Comparison of ENCODE assay signal across 14 cellular contexts in the genomic region with DNA sequence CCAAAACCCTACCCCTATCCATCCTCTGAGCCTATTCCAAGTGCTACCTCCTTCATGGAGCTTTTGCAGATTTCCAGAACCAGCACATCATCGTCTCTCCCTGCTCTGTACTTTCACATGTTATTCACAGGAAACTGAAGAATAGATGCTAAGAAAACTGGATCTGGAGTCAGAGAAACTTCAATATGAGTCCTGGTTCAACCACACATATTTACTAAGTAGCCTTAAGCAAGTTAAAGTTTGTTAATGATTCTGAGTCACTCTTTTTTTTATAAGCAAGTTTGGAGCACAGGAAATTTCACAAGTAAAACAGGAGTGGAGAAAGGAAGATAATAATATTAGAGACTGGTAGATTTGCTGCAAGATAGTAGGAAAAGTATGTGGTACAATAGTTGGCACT.
A peak's percentile ranks its signal among the peaks of the same experiment; 100 is the strongest.
DNase-seq lines count a peak whose midpoint lies in the region; ATAC-seq and TF ChIP-seq lines count a peak whose summit lies in the region.
"Had no signal": no experiment of that assay in that cellular context is flagged by ENCODE, and none has a peak within 500 bp of the region (broad histone marks: within the 10 kb centered on the region; RNA-seq: fewer than 3 reads in every experiment).

No MANE protein-coding gene starts in this region.

- no peak overlapping the region for H2AFZ ChIP-seq in GM23338

- peak overlapping the region; percentile 27; the same call in 1 of the 2 replicates for H3K4me2 ChIP-seq in GM23338

- peaks cover 10% of the 10 kb centered on the region; the same call in 1 of the 2 replicates for H3K79me2 ChIP-seq in GM23338 (replicated peaks; ENCODE audit: insufficient read depth)

- peaks cover 6% of the 10 kb centered on the region; the same call in 1 of the 2 replicates for H3F3A ChIP-seq in GM23338 (replicated peaks; ENCODE audit: low read depth)

- TF ChIP-seq EP300 in suprapubic skin (IDR thresholded peaks at IDR 0.05): no peak

- no peaks in the 10 kb centered on the region for H3K9me3 Mint-ChIP-seq in GM23338
- H3K9me3 Mint-ChIP-seq: nephron progenitor cell had no signal

- no peak for ATAC-seq in GM23338
- no peak for ATAC-seq in GM19395 (IDR thresholded peaks at IDR 0.05; ENCODE audit: unreplicated experiment)

- no peaks in the 10 kb centered on the region for H3K27me3 Mint-ChIP-seq in GM23338 (ENCODE audit: insufficient read depth, low read depth, poor library complexity)

- peaks cover 27% of the 10 kb centered on the region; the same call in 2 of the 3 replicates for H3K36me3 Mint-ChIP-seq in GM23338 (ENCODE audit: low read depth)

- H3K4me3 ChIP-seq in GM23338: no peak overlapping the region
- peak overlapping the region; percentile 9 for H3K4me3 ChIP-seq in suprapubic skin
- H3K4me3 ChIP-seq: SJCRH30, tibial artery had no signal

- no peaks in the 10 kb centered on the region for H3K36me3 ChIP-seq in GM23338 (ENCODE audit: insufficient read depth)
- peaks cover 3% of the 10 kb centered on the region for H3K36me3 ChIP-seq in suprapubic skin
- H3K36me3 ChIP-seq: SJCRH30, tibial artery had no signal

- peaks cover 66% of the 10 kb centered on the region for H3K4me1 Mint-ChIP-seq in GM23338
- H3K4me1 Mint-ChIP-seq: nephron progenitor cell had no signal

- no peak for TF ChIP-seq CTCF in GM23338 (conservative IDR thresholded peaks at IDR 0.05; ENCODE audit: low read depth in 2 of 2)
- TF ChIP-seq CTCF in RWPE1 (conservative IDR thresholded peaks at IDR 0.05; ENCODE audit: low read depth): no peak
- TF ChIP-seq CTCF in suprapubic skin (IDR thresholded peaks at IDR 0.05): no peak

- no peaks in the 10 kb centered on the region for H3K9me2 ChIP-seq in GM23338 (ENCODE audit: insufficient read depth)

- no peak for DNase-seq in GM23338 (ENCODE audit: low spot score)
- peak; percentile 23 for DNase-seq in RWPE1 (ENCODE audit: low spot score)
- DNase-seq in fibroblast of gingiva (ENCODE audit: low read depth): peak; percentile 1
- no peak for DNase-seq in suprapubic skin (ENCODE audit: low spot score in 2 of 2)
- no peak for DNase-seq in stimulated activated CD4-positive, alpha-beta T cell treated with anti-CD3 and anti-CD28 coated beads, Interleukin-12 subunit alpha, Interleukin-12 subunit beta, amount 100 ng/mL, for 4 hours
- DNase-seq in head of caudate nucleus: no peak
- DNase-seq: activated CD4-positive, CD25-positive, alpha-beta regulatory T cell; activated CD8-positive, alpha-beta memory T cell treated with anti-CD3 and anti-CD28 coated beads, Interleukin-2, amount 50 U/mL, for 48 hours; NCI-H1048; NCI-H524 treated with DMSO at 0.1 percent for 48 hours; nephron progenitor cell; SJCRH30; tibial artery had no signal

- no peaks in the 10 kb centered on the region for H3K9me3 ChIP-seq in suprapubic skin
- H3K9me3 ChIP-seq: SJCRH30, tibial artery had no signal

- peak overlapping the region; percentile 93 for H3K27ac ChIP-seq in GM23338 (ENCODE audit: low read depth)
- no peak overlapping the region for H3K27ac ChIP-seq in RWPE1
- no peak overlapping the region for H3K27ac ChIP-seq in suprapubic skin
- H3K27ac ChIP-seq: SJCRH30, tibial artery had no signal

- POLR2A ChIA-PET in RWPE1 (lab: Yijun Ruan, JAX; ENCODE audit: low non-redundant PET): no interaction called here

- no peak for TF ChIP-seq POLR2A in suprapubic skin (IDR thresholded peaks at IDR 0.05)

- H3K4me3 Mint-ChIP-seq in GM23338: peak overlapping the region; percentile 15; the same call in 2 of the 3 replicates
- H3K4me3 Mint-ChIP-seq: nephron progenitor cell had no signal

- H4K20me1 ChIP-seq in GM23338 (replicated peaks; ENCODE audit: insufficient read depth): no peaks in the 10 kb centered on the region

- peak overlapping the region; percentile 88 for H3K27ac Mint-ChIP-seq in GM23338
- H3K27ac Mint-ChIP-seq: nephron progenitor cell had no signal

- H3K27me3 ChIP-seq in GM23338 (ENCODE audit: insufficient read depth): no peaks in the 10 kb centered on the region
- no peaks in the 10 kb centered on the region for H3K27me3 ChIP-seq in suprapubic skin
- H3K27me3 ChIP-seq: SJCRH30, tibial artery had no signal

- peaks cover 71% of the 10 kb centered on the region for H3K4me1 ChIP-seq in GM23338 (ENCODE audit: insufficient read depth)
- peaks cover 2% of the 10 kb centered on the region for H3K4me1 ChIP-seq in suprapubic skin
- H3K4me1 ChIP-seq: SJCRH30, tibial artery had no signal

- intact Hi-C loops in head of caudate nucleus (cut with DNase I): no loop called here

- CTCF ChIA-PET in RWPE1 (lab: Yijun Ruan, JAX): no interaction called here

- 30% methylated on average over 1 of the region's 1 CpG for WGBS in suprapubic skin

TF ChIP-seq in GM23338, 12 proteins besides CTCF, POLR2A, EP300 and RAD21 (continues in another document):
- TF ChIP-seq, protein P1, sequence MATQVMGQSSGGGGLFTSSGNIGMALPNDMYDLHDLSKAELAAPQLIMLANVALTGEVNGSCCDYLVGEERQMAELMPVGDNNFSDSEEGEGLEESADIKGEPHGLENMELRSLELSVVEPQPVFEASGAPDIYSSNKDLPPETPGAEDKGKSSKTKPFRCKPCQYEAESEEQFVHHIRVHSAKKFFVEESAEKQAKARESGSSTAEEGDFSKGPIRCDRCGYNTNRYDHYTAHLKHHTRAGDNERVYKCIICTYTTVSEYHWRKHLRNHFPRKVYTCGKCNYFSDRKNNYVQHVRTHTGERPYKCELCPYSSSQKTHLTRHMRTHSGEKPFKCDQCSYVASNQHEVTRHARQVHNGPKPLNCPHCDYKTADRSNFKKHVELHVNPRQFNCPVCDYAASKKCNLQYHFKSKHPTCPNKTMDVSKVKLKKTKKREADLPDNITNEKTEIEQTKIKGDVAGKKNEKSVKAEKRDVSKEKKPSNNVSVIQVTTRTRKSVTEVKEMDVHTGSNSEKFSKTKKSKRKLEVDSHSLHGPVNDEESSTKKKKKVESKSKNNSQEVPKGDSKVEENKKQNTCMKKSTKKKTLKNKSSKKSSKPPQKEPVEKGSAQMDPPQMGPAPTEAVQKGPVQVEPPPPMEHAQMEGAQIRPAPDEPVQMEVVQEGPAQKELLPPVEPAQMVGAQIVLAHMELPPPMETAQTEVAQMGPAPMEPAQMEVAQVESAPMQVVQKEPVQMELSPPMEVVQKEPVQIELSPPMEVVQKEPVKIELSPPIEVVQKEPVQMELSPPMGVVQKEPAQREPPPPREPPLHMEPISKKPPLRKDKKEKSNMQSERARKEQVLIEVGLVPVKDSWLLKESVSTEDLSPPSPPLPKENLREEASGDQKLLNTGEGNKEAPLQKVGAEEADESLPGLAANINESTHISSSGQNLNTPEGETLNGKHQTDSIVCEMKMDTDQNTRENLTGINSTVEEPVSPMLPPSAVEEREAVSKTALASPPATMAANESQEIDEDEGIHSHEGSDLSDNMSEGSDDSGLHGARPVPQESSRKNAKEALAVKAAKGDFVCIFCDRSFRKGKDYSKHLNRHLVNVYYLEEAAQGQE (IDR thresholded peaks at IDR 0.05; ENCODE audit: unreplicated experiment): no peak
- no peak for TF ChIP-seq EZH2phosphoT487 (IDR thresholded peaks at IDR 0.05; ENCODE audit: unreplicated experiment)
- no peak for TF ChIP-seq ZNF114 (CRISPR knock-in tag; IDR thresholded peaks at IDR 0.05)
- TF ChIP-seq JUNB (IDR thresholded peaks at IDR 0.05; ENCODE audit: unreplicated experiment): no peak
- no peak for TF ChIP-seq POLR2AphosphoS5 (IDR thresholded peaks at IDR 0.05; ENCODE audit: low read depth)
- no peak for TF ChIP-seq NANOG (IDR thresholded peaks at IDR 0.05; ENCODE audit: borderline replicate concordance)
- no peak for TF ChIP-seq CREB1 (CRISPR knock-in tag; IDR thresholded peaks at IDR 0.05; ENCODE audit: low read depth)

Comparison
In these comparisons a context has a peak if more than half of its experiments do, and no peak if none do; other contexts are left out.
1. DNase-seq: peak in RWPE1 (single experiment) and fibroblast of gingiva (single experiment); none in GM23338 (single experiment), suprapubic skin (0 of 2), stimulated activated CD4-positive, alpha-beta T cell treated with anti-CD3 and anti-CD28 coated beads, Interleukin-12 subunit alpha, Interleukin-12 subunit beta, amount 100 ng/mL, for 4 hours (single experiment) and head of caudate nucleus (0 of 42).